In the genomic region with DNA sequence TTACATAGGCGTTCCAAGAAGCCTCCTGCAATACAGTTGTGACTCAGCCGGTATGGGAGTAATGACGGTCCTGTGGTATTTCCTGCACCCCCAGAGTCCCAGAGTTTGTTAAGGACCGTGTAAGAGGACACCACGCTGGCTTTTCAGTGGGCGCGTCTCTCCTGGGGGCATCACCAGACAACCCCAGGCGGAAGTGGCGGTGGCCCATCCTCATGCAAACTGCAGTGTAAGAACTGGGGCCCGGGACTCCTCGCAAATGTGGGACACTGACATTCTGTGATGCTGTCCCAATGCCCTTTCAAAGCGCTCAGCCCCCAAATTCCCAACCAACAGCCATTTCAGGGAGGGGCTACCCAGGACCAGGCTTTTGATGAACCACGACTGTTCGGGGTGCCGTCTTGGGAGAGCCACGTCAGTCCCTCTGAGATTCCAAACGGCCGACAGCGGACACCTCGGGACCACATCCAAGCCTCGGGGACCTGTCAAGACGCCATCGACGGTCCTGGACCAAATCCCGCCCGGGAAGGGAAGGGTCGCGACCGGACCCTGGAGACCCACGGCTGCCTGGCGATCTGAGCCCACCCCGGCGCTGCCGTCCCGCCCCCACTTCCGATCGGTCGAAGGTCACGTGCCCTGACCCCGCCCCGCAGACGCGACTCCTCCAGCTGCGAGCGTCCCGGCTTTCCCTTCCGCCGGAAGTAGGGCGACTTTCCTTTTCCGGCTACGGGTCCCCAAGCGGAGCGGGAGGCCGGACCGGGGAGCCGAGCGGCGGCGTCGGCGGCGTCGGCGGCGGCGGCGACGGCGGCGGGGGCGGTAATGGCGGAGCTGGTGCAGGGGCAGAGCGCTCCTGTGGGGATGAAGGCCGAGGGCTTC, we compare ENCODE assay signal across 8 cellular contexts. TPM values are rescaled to one million over a fixed set of nuclear protein-coding genes. Genes with fewer than 3 reads are reported as not detected.
DNase-seq lines count a peak whose midpoint lies in the region; ATAC-seq, FAIRE-seq and TF ChIP-seq lines count a peak whose summit lies in the region.

A gene with protein sequence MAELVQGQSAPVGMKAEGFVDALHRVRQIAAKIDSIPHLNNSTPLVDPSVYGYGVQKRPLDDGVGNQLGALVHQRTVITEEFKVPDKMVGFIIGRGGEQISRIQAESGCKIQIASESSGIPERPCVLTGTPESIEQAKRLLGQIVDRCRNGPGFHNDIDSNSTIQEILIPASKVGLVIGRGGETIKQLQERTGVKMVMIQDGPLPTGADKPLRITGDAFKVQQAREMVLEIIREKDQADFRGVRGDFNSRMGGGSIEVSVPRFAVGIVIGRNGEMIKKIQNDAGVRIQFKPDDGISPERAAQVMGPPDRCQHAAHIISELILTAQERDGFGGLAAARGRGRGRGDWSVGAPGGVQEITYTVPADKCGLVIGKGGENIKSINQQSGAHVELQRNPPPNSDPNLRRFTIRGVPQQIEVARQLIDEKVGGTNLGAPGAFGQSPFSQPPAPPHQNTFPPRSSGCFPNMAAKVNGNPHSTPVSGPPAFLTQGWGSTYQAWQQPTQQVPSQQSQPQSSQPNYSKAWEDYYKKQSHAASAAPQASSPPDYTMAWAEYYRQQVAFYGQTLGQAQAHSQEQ (plus strand): TSS at position 713 of the 873 bp plus-strand sequence. CDS start 104 bp downstream, at position 817.

- peaks cover 18% of the 10 kb centered on the region for H3K4me1 ChIP-seq in ACC112 (ENCODE audit: control insufficient read depth, insufficient read depth, low read length, unreplicated experiment)
- peaks cover 18 to 57% (median 35%) of the 10 kb centered on the region in 6 donors for H3K4me1 ChIP-seq in spleen

- H3K4me3 ChIP-seq in ACC112 (ENCODE audit: low read depth, low read length) = peak within 1 kb of the TSS; percentile 91
- peak within 1 kb of the TSS; percentile 95 for H3K4me3 ChIP-seq in bronchial epithelial cell (ENCODE audit: low read depth, low read length)
- peak within 1 kb of the TSS; percentile 69 to 99 (median 90) for H3K4me3 ChIP-seq in spleen

- H3K27ac ChIP-seq in ACC112 (ENCODE audit: low read depth, low read length) = peak within 1 kb of the TSS; percentile 89
- H3K27ac ChIP-seq in spleen = peak within 1 kb of the TSS; percentile 77 to 93 (median 88)

- no peaks in the 10 kb centered on the region for H3K27me3 ChIP-seq in ACC112 (ENCODE audit: insufficient read depth, low read length)
- H3K27me3 ChIP-seq in bronchial epithelial cell (ENCODE audit: control insufficient read depth, insufficient read depth, low read length) = no peaks in the 10 kb centered on the region
- no peaks in the 10 kb centered on the region for H3K27me3 ChIP-seq in spleen (replicated peaks in 1 of 7)

- FAIRE-seq in bronchial epithelial cell (lab: Jason Lieb, UNC) = no peak

- peak within 1 kb of the TSS; percentile 86 for H3K27ac Mint-ChIP-seq in WTC11

- CTCF ChIA-PET in WTC11 (lab: Charles Lee) = interaction anchor here (0.7 to 1.4 kb wide), 3 partner anchors 37 to 118 kb away, joined by 3 to 5 read pairs (median 4); no protein-coding TSS in a partner anchor

- H3K4me1 Mint-ChIP-seq in WTC11 = peaks cover 16% of the 10 kb centered on the region

- TF ChIP-seq POLR2A in spleen (IDR thresholded peaks at IDR 0.05) = peak in 2 of 3 donors; percentile 24 to 53

- H3K36me3 ChIP-seq in ACC112 (ENCODE audit: insufficient read depth, low read length) = peaks cover 6% of the 10 kb centered on the region
- peaks cover 3% of the 10 kb centered on the region for H3K36me3 ChIP-seq in bronchial epithelial cell (ENCODE audit: control insufficient read depth, insufficient read depth, low read length)
- H3K36me3 ChIP-seq in spleen = peaks cover 0 to 30% (median 0%) of the 10 kb centered on the region in 6 donors

- no peaks in the 10 kb centered on the region; the same call in 1 of the 2 replicates for H3K36me3 Mint-ChIP-seq in WTC11

- no peak for TF ChIP-seq CTCF in WTC11 (IDR thresholded peaks at IDR 0.05)
- TF ChIP-seq CTCF in bronchial epithelial cell (IDR thresholded peaks at IDR 0.05; ENCODE audit: insufficient read depth, low read length, severe bottlenecking) = no peak
- TF ChIP-seq CTCF in spleen (IDR thresholded peaks at IDR 0.05 in 8 of 11, conservative IDR thresholded peaks at IDR 0.05 in 3 of 11) = no peak

- POLR2A ChIA-PET in WTC11 (lab: Charles Lee) = no interaction called here

- H3K4me3 Mint-ChIP-seq in WTC11 = peak within 1 kb of the TSS; percentile 84

- no peaks in the 10 kb centered on the region for H3K9me3 ChIP-seq in spleen

- 0 to 1% (median 1%) methylated on average over 23 to 74 of the region's 74 CpGs for WGBS in spleen, 5 donors

- H2AFZ ChIP-seq in ACC112 (ENCODE audit: low read length, unreplicated experiment) = peak within 1 kb of the TSS; percentile 97

- peaks cover 3% of the 10 kb centered on the region; the same call in 1 of the 2 replicates for H3K27me3 Mint-ChIP-seq in WTC11 (ENCODE audit: low read depth)

- no peaks in the 10 kb centered on the region for H3K9me3 Mint-ChIP-seq in WTC11

- DNase-seq in NCI-H2227 treated with DMSO at 0.1 percent for 48 hours (lab: John Stamatoyannopoulos, UW) = peak; percentile 55
- peak; percentile 92 for DNase-seq in WTC11 (ENCODE audit: low spot score)
- DNase-seq in bronchial epithelial cell (ENCODE audit: low read depth) = peak; percentile 86
- DNase-seq in inferior parietal cortex (ENCODE audit: extremely low spot score) = peak; percentile 97
- peak; percentile 96 for DNase-seq in spleen

- ATAC-seq in GM18873 (IDR thresholded peaks at IDR 0.05; ENCODE audit: low FRiP score, unreplicated experiment) (peak; percentile 68), HG03159 (IDR thresholded peaks at IDR 0.05; ENCODE audit: unreplicated experiment) (peak; percentile 85), WTC11 (peak; percentile 86)

- intact Hi-C loops in spleen (cut with DNase I; ENCODE audit: low total_unique reads) = no loop called here

- H3K79me2 ChIP-seq in ACC112 (ENCODE audit: control insufficient read depth, insufficient read depth, low read length, unreplicated experiment) = peaks cover 59% of the 10 kb centered on the region

TF ChIP-seq in WTC11, 78 proteins besides CTCF, POLR2A, EP300 and RAD21 (continues in another document):
- TF ChIP-seq ZNF219 (CRISPR knock-in tag; IDR thresholded peaks at IDR 0.05; ENCODE audit: borderline replicate concordance) (no peak), TEAD1 (CRISPR knock-in tag; IDR thresholded peaks at IDR 0.05) (peak; percentile 24; the same call in 1 of the 2 replicates), JAZF1 (CRISPR knock-in tag; IDR thresholded peaks at IDR 0.05) (no peak), NR2C2 (CRISPR knock-in tag; IDR thresholded peaks at IDR 0.05) (no peak), GABPB1 (CRISPR knock-in tag; IDR thresholded peaks at IDR 0.05) (no peak), HMGA2 (CRISPR knock-in tag; IDR thresholded peaks at IDR 0.05) (no peak), CBFB (CRISPR knock-in tag; IDR thresholded peaks at IDR 0.05; ENCODE audit: low read depth) (no peak), TP53 (CRISPR knock-in tag; IDR thresholded peaks at IDR 0.05) (no peak; the same call in 1 of the 2 replicates), CREB1 (CRISPR knock-in tag; IDR thresholded peaks at IDR 0.05) (no peak), GRHL2 (CRISPR knock-in tag; IDR thresholded peaks at IDR 0.05; ENCODE audit: insufficient replicate concordance, severe bottlenecking) (no peak), ZNF138 (CRISPR knock-in tag; conservative IDR thresholded peaks at IDR 0.05) (no peak)
- TF ChIP-seq, protein P1, sequence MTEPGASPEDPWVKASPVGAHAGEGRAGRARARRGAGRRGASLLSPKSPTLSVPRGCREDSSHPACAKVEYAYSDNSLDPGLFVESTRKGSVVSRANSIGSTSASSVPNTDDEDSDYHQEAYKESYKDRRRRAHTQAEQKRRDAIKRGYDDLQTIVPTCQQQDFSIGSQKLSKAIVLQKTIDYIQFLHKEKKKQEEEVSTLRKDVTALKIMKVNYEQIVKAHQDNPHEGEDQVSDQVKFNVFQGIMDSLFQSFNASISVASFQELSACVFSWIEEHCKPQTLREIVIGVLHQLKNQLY (CRISPR knock-in tag; IDR thresholded peaks at IDR 0.05) = no peak
- TF ChIP-seq, protein P2, sequence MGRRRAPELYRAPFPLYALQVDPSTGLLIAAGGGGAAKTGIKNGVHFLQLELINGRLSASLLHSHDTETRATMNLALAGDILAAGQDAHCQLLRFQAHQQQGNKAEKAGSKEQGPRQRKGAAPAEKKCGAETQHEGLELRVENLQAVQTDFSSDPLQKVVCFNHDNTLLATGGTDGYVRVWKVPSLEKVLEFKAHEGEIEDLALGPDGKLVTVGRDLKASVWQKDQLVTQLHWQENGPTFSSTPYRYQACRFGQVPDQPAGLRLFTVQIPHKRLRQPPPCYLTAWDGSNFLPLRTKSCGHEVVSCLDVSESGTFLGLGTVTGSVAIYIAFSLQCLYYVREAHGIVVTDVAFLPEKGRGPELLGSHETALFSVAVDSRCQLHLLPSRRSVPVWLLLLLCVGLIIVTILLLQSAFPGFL (CRISPR knock-in tag; IDR thresholded peaks at IDR 0.05; ENCODE audit: borderline replicate concordance) = no peak
- TF ChIP-seq, protein P3, sequence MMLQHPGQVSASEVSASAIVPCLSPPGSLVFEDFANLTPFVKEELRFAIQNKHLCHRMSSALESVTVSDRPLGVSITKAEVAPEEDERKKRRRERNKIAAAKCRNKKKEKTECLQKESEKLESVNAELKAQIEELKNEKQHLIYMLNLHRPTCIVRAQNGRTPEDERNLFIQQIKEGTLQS (CRISPR knock-in tag; conservative IDR thresholded peaks at IDR 0.05) = no peak
- TF ChIP-seq, protein P4, sequence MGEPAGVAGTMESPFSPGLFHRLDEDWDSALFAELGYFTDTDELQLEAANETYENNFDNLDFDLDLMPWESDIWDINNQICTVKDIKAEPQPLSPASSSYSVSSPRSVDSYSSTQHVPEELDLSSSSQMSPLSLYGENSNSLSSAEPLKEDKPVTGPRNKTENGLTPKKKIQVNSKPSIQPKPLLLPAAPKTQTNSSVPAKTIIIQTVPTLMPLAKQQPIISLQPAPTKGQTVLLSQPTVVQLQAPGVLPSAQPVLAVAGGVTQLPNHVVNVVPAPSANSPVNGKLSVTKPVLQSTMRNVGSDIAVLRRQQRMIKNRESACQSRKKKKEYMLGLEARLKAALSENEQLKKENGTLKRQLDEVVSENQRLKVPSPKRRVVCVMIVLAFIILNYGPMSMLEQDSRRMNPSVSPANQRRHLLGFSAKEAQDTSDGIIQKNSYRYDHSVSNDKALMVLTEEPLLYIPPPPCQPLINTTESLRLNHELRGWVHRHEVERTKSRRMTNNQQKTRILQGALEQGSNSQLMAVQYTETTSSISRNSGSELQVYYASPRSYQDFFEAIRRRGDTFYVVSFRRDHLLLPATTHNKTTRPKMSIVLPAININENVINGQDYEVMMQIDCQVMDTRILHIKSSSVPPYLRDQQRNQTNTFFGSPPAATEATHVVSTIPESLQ (CRISPR knock-in tag; IDR thresholded peaks at IDR 0.05) = no peak

RNA-seq across cellular contexts. Expression of the gene that starts here (rescaled TPM):
- total RNA-seq in WTC11 (2021) (68.4 to 83.0 TPM (median 69.6 TPM) in 3 replicates), bronchial epithelial cell (45.8 and 51.5 TPM in 2 replicates), spleen (10 to 100 TPM; 26.9 to 46.1 (median 39.8) TPM)
- 10 to 100 TPM; 14.7 to 21.0 (median 19.4) TPM for polyA plus RNA-seq in spleen

Comparison
In these comparisons a context has a peak if more than half of its experiments do, and no peak if none do; other contexts are left out.
1. Peak in every context shown above with its lines: DNase-seq, ATAC-seq, H3K4me3 ChIP-seq and H3K27ac ChIP-seq.